11 cellular contexts compared by ENCODE assay signal in genomic region chr14:34580381-34580780, GRCh38.
"Had no signal": no experiment of that assay in that cellular context is flagged by ENCODE, and none has a peak within 500 bp of the region (broad histone marks: within the 10 kb centered on the region; RNA-seq: fewer than 3 reads in every experiment).

No MANE protein-coding gene starts in this region.

- H3K4me1 ChIP-seq: heart left ventricle, left ventricle myocardium inferior, tibial artery had no signal

- H3K9me3 ChIP-seq: heart left ventricle, left ventricle myocardium inferior, tibial artery had no signal

- ATAC-seq: heart left ventricle had no signal

- H3K27ac ChIP-seq: cardiac muscle cell, coronary artery, heart left ventricle, left ventricle myocardium inferior, tibial artery had no signal

- H3K4me3 ChIP-seq: cardiac muscle cell, coronary artery, heart left ventricle, left ventricle myocardium inferior, tibial artery had no signal

- DNase-seq: activated CD4-positive, alpha-beta T cell treated with anti-CD3 and anti-CD28 coated beads, Interleukin-2, amount 50 U/mL, for 4 hours; effector CD4-positive, alpha-beta T cell; heart left ventricle; left ventricle myocardium inferior; mesendoderm; stimulated activated CD4-positive, alpha-beta T cell treated with anti-CD3 and anti-CD28 coated beads, Interleukin-15, amount 100 ng/mL, for 24 hours; stimulated activated CD4-positive, alpha-beta T cell treated with anti-CD3 and anti-CD28 coated beads, Interleukin-4, amount 100 ng/mL, for 4 hours; T-helper 2 cell; tibial artery had no signal

- H3K27me3 ChIP-seq: cardiac muscle cell, heart left ventricle, tibial artery had no signal
